In the genomic region with DNA sequence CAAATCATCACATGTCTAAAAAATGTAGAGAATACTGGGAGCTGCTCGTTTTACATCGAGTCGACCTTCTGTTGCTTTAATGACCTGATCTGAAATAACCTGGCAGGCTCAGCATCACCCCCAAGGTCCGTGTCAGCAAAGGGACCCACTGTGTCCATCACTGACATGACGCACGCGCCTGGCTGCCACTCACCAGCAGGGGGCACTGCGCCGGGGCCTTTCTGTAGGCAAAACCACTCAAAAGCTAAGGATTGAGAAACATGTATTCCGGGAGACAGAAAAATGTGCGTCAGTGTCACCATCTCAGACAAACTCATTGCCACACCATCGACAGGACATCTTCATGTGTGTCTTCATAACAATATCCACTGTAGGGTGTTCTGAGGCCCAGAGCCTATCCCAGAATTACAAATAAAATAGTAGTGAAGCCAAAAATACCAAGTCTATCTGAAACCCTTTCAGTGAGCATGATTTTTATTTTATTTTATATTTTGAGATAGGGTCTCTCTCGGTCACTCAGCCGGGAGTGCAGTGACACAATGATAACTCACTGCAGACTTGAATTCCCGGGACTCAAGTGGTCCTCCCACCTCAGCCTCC, we compare ENCODE assay signal across 8 cellular contexts.
DNase-seq lines count a peak whose midpoint lies in the region; ATAC-seq, FAIRE-seq and TF ChIP-seq lines count a peak whose summit lies in the region.

No MANE protein-coding gene starts in this region.

- H3K9me3 ChIP-seq in A549: no peaks in the 10 kb centered on the region
- no peaks in the 10 kb centered on the region for H3K9me3 ChIP-seq in Peyer's patch
- H3K9me3 ChIP-seq in ovary: no peaks in the 10 kb centered on the region
- no peaks in the 10 kb centered on the region for H3K9me3 ChIP-seq in transverse colon

- DNase-seq in A549 (ENCODE audit: low read depth in 1 of 2, low spot score in 1 of 2) (peak; percentile 70 to 79), GM19239 (ENCODE audit: insufficient read length, low spot score) (peak; percentile 44), Peyer's patch (peak; percentile 43 to 85 (median 74)), fibroblast of villous mesenchyme (ENCODE audit: low read depth) (peak; percentile 42), ovary (peak; percentile 41 to 79 (median 71)), transverse colon (peak; percentile 63)
- DNase-seq in activated T-helper 1 cell treated with anti-CD3 and anti-CD28 coated beads, Interleukin-2, amount 50 U/mL, for 16 hours (ENCODE audit: low read depth in 1 of 2, low spot score in 1 of 2): peak; percentile 44 to 53

- TF ChIP-seq RAD21 in A549 (conservative IDR thresholded peaks at IDR 0.05 in 1 of 2, IDR thresholded peaks at IDR 0.05 in 1 of 2): peak; percentile 70 to 86

- intact Hi-C loops in ovary (cut with DNase I) (loop anchor here in 2 of 4 donors (5.0 to 10.0 kb wide), 3 partner anchors 55 to 105 kb away; no protein-coding TSS in a partner anchor), transverse colon (cut with DNase I; ENCODE audit: low total_unique reads) (loop anchor here (10.0 kb wide), 1 partner anchor 103 kb away; no protein-coding TSS in a partner anchor)

- H3K4me2 ChIP-seq in A549: no peak overlapping the region; the same call in 2 of the 3 replicates

- TF ChIP-seq EP300 in A549 (IDR thresholded peaks at IDR 0.05): no peak
- TF ChIP-seq EP300 in ovary (IDR thresholded peaks at IDR 0.05): no peak
- no peak for TF ChIP-seq EP300 in transverse colon (IDR thresholded peaks at IDR 0.05; ENCODE audit: low read depth)

- POLR2A ChIA-PET in A549 (lab: Yijun Ruan, JAX): interaction anchor here (0.6 kb wide), 1 partner anchor 93 kb away, joined by 3 read pairs; no protein-coding TSS in a partner anchor

- in situ Hi-C loops in transverse colon (cut with MboI; ENCODE audit: low pct_ligation_motif_present in 1 of 4, low pct_unique_long_range_greater_than_20kb in 1 of 4, low sequenced_read_pairs in 3 of 4): no loop called here

- H3K27me3 ChIP-seq in Peyer's patch: no peaks in the 10 kb centered on the region
- H3K27me3 ChIP-seq in ovary: no peaks in the 10 kb centered on the region
- peaks cover 7% of the 10 kb centered on the region for H3K27me3 ChIP-seq in transverse colon

- ATAC-seq in A549 (peak; percentile 93 to 95), GM19023 (IDR thresholded peaks at IDR 0.05; ENCODE audit: unreplicated experiment) (no peak)

- 8% methylated on average over 15 of the region's 15 CpGs for WGBS in A549 (ENCODE audit: missing lambda C conversion rate)
- WGBS in ovary, 3 donors: 15 to 25% (median 16%) methylated on average over 15 of the region's 15 CpGs
- 16 to 22% methylated on average over 4 to 15 of the region's 15 CpGs for WGBS in transverse colon (ENCODE audit: low coverage in 1 of 2), 2 donors

- H3K27ac ChIP-seq in A549 (no peak overlapping the region), Peyer's patch (no peak overlapping the region), ovary (no peak overlapping the region), transverse colon (no peak overlapping the region)

- CTCF ChIA-PET in A549 (lab: Yijun Ruan, JAX): interaction anchor here (0.6 to 4.6 kb wide), 43 partner anchors 9 to 1715 kb away, joined by 3 to 58 read pairs (median 4); no protein-coding TSS in a partner anchor

- peak; percentile 96 for TF ChIP-seq CTCF in A549 (IDR thresholded peaks at IDR 0.05)
- peak; percentile 25 to 63 (median 60) for TF ChIP-seq CTCF in Peyer's patch (IDR thresholded peaks at IDR 0.05)
- TF ChIP-seq CTCF in fibroblast of villous mesenchyme (IDR thresholded peaks at IDR 0.05; ENCODE audit: insufficient read depth, low read depth, low read length): peak; percentile 90
- TF ChIP-seq CTCF in ovary (IDR thresholded peaks at IDR 0.05): peak; percentile 54 to 60 (median 54)
- TF ChIP-seq CTCF in transverse colon (IDR thresholded peaks at IDR 0.05): peak; percentile 59 to 85 (median 78)

- TF ChIP-seq POLR2A in A549 (IDR thresholded peaks at IDR 0.05; ENCODE audit: low read length) (no peak), Peyer's patch (IDR thresholded peaks at IDR 0.05) (no peak), ovary (IDR thresholded peaks at IDR 0.05) (no peak), transverse colon (IDR thresholded peaks at IDR 0.05) (no peak)

- FAIRE-seq in A549 (lab: Jason Lieb, UNC) (peak; percentile 80), GM19239 (lab: Jason Lieb, UNC) (no peak)

- H3K4me3 ChIP-seq in A549 (no peak overlapping the region), Peyer's patch (no peak overlapping the region), fibroblast of villous mesenchyme (ENCODE audit: low read depth, low read length) (no peak overlapping the region), ovary (no peak overlapping the region), transverse colon (no peak overlapping the region)

- H3K36me3 ChIP-seq in Peyer's patch (no peaks in the 10 kb centered on the region), ovary (no peaks in the 10 kb centered on the region), transverse colon (no peaks in the 10 kb centered on the region)

- no peaks in the 10 kb centered on the region for H3K4me1 ChIP-seq in A549
- H3K4me1 ChIP-seq in Peyer's patch: no peaks in the 10 kb centered on the region
- no peaks in the 10 kb centered on the region for H3K4me1 ChIP-seq in ovary (ENCODE audit: insufficient read depth)
- no peaks in the 10 kb centered on the region for H3K4me1 ChIP-seq in transverse colon

TF ChIP-seq in A549, 52 proteins besides CTCF, POLR2A, EP300 and RAD21:
- TF ChIP-seq CEBPB (IDR thresholded peaks at IDR 0.05) (peak in 1 of 2 experiments; percentile 74; a peak in 3 of 4 replicates), SMC3 (IDR thresholded peaks at IDR 0.05) (peak; percentile 89), MYC (IDR thresholded peaks at IDR 0.05; ENCODE audit: borderline replicate concordance, low read length) (peak; percentile 59; the same call in 1 of the 2 replicates), EHF (CRISPR knock-in tag; IDR thresholded peaks at IDR 0.05) (no peak), FOXS1 (CRISPR knock-in tag; IDR thresholded peaks at IDR 0.05) (no peak), FOSL2 (IDR thresholded peaks at IDR 0.05) (no peak), FOSL2 (CRISPR knock-in tag; IDR thresholded peaks at IDR 0.05) (no peak; the same call in 1 of the 2 replicates)
- TF ChIP-seq, protein P1, sequence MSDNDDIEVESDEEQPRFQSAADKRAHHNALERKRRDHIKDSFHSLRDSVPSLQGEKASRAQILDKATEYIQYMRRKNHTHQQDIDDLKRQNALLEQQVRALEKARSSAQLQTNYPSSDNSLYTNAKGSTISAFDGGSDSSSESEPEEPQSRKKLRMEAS (IDR thresholded peaks at IDR 0.05): peak; percentile 75
